1 cellular context compared by ENCODE assay signal in the genomic region with DNA sequence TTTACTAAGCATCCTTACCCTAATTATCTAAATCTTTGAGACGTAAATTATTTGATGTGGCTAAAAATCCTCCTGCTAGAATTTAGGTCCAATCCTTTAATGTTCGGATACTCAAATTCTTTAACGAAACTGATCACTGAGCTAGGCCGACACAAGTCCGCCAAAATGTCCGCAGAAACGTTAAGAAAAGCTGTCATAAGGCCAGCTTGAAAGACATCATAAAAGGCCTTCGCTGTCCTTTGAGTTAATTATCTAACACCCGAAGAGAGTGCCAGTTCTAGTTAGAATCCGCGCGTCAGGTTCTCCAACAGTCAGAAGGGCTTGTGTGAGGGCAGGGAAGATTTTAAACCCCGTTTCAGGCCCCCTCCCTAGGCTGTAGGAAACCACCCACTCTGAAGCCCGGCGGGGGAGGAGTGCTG.
TF ChIP-seq lines count a peak whose summit lies in the region.

No MANE protein-coding gene starts in this region.

TF ChIP-seq in A549, 52 proteins besides CTCF, POLR2A, EP300 and RAD21 (continued from another document):
- TF ChIP-seq HDAC2 (IDR thresholded peaks at IDR 0.05) (no peak), FOXS1 (CRISPR knock-in tag; IDR thresholded peaks at IDR 0.05) (no peak), JUN (IDR thresholded peaks at IDR 0.05) (no peak)
